1 cellular context compared by ENCODE assay signal in the genomic region with DNA sequence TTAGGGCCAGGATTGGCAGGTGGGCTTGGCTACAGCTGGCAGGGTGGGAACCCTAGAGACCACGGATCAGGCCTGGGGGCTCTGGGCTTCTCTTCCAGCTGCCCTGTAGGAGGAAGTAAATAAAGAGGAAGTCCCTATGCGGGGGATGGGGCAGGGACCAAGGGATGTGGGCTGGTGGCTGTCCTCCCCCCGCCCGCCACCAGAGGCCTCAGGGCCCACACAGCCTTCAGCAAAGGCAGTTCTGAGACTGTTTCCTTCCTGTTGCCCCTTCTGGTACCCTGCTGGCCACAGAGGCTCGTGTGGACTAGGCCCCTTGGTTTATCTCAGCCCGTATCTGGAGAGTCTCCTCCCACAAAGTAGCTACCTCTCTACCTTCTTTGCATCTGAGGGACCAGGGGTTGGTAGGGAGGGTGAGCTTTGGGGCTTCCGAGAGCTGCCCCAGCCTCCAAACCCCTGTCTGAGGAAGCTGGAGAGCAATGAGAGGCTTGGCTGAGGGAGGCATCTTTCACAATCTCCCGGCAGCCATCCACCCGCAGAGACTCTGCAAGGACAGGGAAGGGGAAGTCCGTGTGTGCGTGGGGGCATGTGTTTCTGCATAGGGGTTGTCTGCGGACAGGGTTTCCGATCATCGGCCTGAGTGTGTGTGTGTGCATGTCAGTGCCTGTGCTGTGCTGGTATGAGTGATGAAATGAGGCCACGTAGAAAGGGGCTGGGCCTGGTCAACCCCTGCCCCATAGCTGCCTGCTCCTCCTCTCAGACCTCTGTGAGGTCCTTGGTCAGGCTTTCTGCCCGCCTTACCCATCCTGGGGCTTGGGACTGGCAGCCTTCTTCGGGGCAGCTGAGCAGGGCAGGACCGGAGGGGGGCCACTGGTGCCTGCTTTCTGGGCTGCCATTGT.
TF ChIP-seq lines count a peak whose summit lies in the region.

No MANE protein-coding gene starts in this region.

TF ChIP-seq in GM12878, 131 proteins besides CTCF, POLR2A, EP300 and RAD21 (continued from another document and continues in another):
- TF ChIP-seq, protein P1, sequence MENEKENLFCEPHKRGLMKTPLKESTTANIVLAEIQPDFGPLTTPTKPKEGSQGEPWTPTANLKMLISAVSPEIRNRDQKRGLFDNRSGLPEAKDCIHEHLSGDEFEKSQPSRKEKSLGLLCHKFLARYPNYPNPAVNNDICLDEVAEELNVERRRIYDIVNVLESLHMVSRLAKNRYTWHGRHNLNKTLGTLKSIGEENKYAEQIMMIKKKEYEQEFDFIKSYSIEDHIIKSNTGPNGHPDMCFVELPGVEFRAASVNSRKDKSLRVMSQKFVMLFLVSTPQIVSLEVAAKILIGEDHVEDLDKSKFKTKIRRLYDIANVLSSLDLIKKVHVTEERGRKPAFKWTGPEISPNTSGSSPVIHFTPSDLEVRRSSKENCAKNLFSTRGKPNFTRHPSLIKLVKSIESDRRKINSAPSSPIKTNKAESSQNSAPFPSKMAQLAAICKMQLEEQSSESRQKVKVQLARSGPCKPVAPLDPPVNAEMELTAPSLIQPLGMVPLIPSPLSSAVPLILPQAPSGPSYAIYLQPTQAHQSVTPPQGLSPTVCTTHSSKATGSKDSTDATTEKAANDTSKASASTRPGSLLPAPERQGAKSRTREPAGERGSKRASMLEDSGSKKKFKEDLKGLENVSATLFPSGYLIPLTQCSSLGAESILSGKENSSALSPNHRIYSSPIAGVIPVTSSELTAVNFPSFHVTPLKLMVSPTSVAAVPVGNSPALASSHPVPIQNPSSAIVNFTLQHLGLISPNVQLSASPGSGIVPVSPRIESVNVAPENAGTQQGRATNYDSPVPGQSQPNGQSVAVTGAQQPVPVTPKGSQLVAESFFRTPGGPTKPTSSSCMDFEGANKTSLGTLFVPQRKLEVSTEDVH (IDR thresholded peaks at IDR 0.05; ENCODE audit: low read depth, partially characterized antibody), result no peak
- TF ChIP-seq NR2C2 (IDR thresholded peaks at IDR 0.05; ENCODE audit: borderline replicate concordance, control insufficient read depth, insufficient read length, low read depth), result no peak
- TF ChIP-seq ZNF217 (IDR thresholded peaks at IDR 0.05), result peak; percentile 31; the same call in 1 of the 2 replicates
- TF ChIP-seq CREM (IDR thresholded peaks at IDR 0.05; ENCODE audit: low read depth), result peak; percentile 73; the same call in 1 of the 2 replicates
- TF ChIP-seq NR2F1 (conservative IDR thresholded peaks at IDR 0.05), result peak; percentile 43; the same call in 1 of the 2 replicates
- TF ChIP-seq, protein P2, sequence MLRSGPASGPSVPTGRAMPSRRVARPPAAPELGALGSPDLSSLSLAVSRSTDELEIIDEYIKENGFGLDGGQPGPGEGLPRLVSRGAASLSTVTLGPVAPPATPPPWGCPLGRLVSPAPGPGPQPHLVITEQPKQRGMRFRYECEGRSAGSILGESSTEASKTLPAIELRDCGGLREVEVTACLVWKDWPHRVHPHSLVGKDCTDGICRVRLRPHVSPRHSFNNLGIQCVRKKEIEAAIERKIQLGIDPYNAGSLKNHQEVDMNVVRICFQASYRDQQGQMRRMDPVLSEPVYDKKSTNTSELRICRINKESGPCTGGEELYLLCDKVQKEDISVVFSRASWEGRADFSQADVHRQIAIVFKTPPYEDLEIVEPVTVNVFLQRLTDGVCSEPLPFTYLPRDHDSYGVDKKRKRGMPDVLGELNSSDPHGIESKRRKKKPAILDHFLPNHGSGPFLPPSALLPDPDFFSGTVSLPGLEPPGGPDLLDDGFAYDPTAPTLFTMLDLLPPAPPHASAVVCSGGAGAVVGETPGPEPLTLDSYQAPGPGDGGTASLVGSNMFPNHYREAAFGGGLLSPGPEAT (IDR thresholded peaks at IDR 0.05; ENCODE audit: low read depth), result peak; percentile 75
- peak; percentile 81 for TF ChIP-seq TBL1XR1 (IDR thresholded peaks at IDR 0.05; ENCODE audit: low read depth, low read length)
- no peak for TF ChIP-seq GABPA (IDR thresholded peaks at IDR 0.05; ENCODE audit: low read depth)
- TF ChIP-seq ETV6 (conservative IDR thresholded peaks at IDR 0.05 in 1 of 2, IDR thresholded peaks at IDR 0.05 in 1 of 2; ENCODE audit: borderline replicate concordance in 1 of 2, low read depth in 1 of 2), result peak in 1 of 2 experiments; percentile 94; a peak in 2 of 4 replicates
- peak; percentile 53 to 75 for TF ChIP-seq BHLHE40 (IDR thresholded peaks at IDR 0.05; ENCODE audit: borderline replicate concordance in 1 of 2, low read depth in 2 of 2, low read length in 1 of 2)
- no peak for TF ChIP-seq NFXL1 (IDR thresholded peaks at IDR 0.05; ENCODE audit: borderline replicate concordance)
- TF ChIP-seq SMARCA5 (IDR thresholded peaks at IDR 0.05), result peak; percentile 77
- TF ChIP-seq, protein P3, sequence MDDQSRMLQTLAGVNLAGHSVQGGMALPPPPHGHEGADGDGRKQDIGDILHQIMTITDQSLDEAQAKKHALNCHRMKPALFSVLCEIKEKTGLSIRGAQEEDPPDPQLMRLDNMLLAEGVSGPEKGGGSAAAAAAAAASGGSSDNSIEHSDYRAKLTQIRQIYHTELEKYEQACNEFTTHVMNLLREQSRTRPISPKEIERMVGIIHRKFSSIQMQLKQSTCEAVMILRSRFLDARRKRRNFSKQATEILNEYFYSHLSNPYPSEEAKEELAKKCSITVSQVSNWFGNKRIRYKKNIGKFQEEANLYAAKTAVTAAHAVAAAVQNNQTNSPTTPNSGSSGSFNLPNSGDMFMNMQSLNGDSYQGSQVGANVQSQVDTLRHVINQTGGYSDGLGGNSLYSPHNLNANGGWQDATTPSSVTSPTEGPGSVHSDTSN (IDR thresholded peaks at IDR 0.05; ENCODE audit: insufficient replicate concordance, low read depth, low read length), result peak; percentile 63
- TF ChIP-seq YBX1 (IDR thresholded peaks at IDR 0.05), result no peak
- peak; percentile 58; the same call in 1 of the 2 replicates for TF ChIP-seq MXI1 (IDR thresholded peaks at IDR 0.05; ENCODE audit: low read depth, low read length)
- no peak for TF ChIP-seq NFYA (IDR thresholded peaks at IDR 0.05; ENCODE audit: borderline replicate concordance, low read depth, low read length)
- no peak for TF ChIP-seq SREBF1 (IDR thresholded peaks at IDR 0.05; ENCODE audit: low read length)
- TF ChIP-seq TCF12 (IDR thresholded peaks at IDR 0.05; ENCODE audit: low read depth, low read length), result peak; percentile 74; the same call in 1 of the 2 replicates
- peak; percentile 35; the same call in 1 of the 2 replicates for TF ChIP-seq HCFC1 (IDR thresholded peaks at IDR 0.05; ENCODE audit: low read length)
- peak; percentile 74 for TF ChIP-seq RELA (IDR thresholded peaks at IDR 0.05; ENCODE audit: borderline replicate concordance, partially characterized antibody)
- TF ChIP-seq JUND (IDR thresholded peaks at IDR 0.05; ENCODE audit: low read depth, low read length), result 0 out of 2 replicates have a peak, but pooled peaks have one; percentile 5
- TF ChIP-seq EGR1 (IDR thresholded peaks at IDR 0.05; ENCODE audit: borderline replicate concordance in 1 of 2, low read depth in 2 of 2, low read length in 2 of 2), result peak in 1 of 2 experiments; percentile 91; a peak in 2 of 3 replicates
- TF ChIP-seq GATAD2B (conservative IDR thresholded peaks at IDR 0.05; ENCODE audit: low read depth), result peak; percentile 86
- peak; percentile 69 for TF ChIP-seq SP1 (IDR thresholded peaks at IDR 0.05; ENCODE audit: low read depth, low read length)
- peak; percentile 37; the same call in 1 of the 2 replicates for TF ChIP-seq YY1 (IDR thresholded peaks at IDR 0.05; ENCODE audit: low read depth, low read length)
- no peak for TF ChIP-seq KAT2A (conservative IDR thresholded peaks at IDR 0.05; ENCODE audit: control insufficient read depth, low read depth, low read length)
- TF ChIP-seq SMC3 (IDR thresholded peaks at IDR 0.05; ENCODE audit: borderline replicate concordance, low read length), result peak; percentile 30; the same call in 1 of the 2 replicates
- TF ChIP-seq CBFB (IDR thresholded peaks at IDR 0.05; ENCODE audit: low read depth), result peak; percentile 27; the same call in 1 of the 2 replicates
- 0 out of 4 replicates have a peak, but pooled peaks of 1 of the 2 experiments have one; percentile 37 for TF ChIP-seq SRF (IDR thresholded peaks at IDR 0.05; ENCODE audit: low read depth in 2 of 2, low read length in 2 of 2)
- 0 out of 2 replicates have a peak, but pooled peaks have one; percentile 13 for TF ChIP-seq RB1 (IDR thresholded peaks at IDR 0.05; ENCODE audit: borderline replicate concordance)
- TF ChIP-seq, protein P4, sequence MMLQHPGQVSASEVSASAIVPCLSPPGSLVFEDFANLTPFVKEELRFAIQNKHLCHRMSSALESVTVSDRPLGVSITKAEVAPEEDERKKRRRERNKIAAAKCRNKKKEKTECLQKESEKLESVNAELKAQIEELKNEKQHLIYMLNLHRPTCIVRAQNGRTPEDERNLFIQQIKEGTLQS (IDR thresholded peaks at IDR 0.05; ENCODE audit: borderline replicate concordance, extremely low read depth, low read depth, low read length), result no peak
- peak; percentile 54; the same call in 1 of the 2 replicates for TF ChIP-seq MTA2 (IDR thresholded peaks at IDR 0.05; ENCODE audit: low read depth)
- 0 out of 2 replicates have a peak, but pooled peaks have one; percentile 79 for TF ChIP-seq WRNIP1 (IDR thresholded peaks at IDR 0.05; ENCODE audit: borderline replicate concordance, low read depth, low read length)
- TF ChIP-seq, protein P5, sequence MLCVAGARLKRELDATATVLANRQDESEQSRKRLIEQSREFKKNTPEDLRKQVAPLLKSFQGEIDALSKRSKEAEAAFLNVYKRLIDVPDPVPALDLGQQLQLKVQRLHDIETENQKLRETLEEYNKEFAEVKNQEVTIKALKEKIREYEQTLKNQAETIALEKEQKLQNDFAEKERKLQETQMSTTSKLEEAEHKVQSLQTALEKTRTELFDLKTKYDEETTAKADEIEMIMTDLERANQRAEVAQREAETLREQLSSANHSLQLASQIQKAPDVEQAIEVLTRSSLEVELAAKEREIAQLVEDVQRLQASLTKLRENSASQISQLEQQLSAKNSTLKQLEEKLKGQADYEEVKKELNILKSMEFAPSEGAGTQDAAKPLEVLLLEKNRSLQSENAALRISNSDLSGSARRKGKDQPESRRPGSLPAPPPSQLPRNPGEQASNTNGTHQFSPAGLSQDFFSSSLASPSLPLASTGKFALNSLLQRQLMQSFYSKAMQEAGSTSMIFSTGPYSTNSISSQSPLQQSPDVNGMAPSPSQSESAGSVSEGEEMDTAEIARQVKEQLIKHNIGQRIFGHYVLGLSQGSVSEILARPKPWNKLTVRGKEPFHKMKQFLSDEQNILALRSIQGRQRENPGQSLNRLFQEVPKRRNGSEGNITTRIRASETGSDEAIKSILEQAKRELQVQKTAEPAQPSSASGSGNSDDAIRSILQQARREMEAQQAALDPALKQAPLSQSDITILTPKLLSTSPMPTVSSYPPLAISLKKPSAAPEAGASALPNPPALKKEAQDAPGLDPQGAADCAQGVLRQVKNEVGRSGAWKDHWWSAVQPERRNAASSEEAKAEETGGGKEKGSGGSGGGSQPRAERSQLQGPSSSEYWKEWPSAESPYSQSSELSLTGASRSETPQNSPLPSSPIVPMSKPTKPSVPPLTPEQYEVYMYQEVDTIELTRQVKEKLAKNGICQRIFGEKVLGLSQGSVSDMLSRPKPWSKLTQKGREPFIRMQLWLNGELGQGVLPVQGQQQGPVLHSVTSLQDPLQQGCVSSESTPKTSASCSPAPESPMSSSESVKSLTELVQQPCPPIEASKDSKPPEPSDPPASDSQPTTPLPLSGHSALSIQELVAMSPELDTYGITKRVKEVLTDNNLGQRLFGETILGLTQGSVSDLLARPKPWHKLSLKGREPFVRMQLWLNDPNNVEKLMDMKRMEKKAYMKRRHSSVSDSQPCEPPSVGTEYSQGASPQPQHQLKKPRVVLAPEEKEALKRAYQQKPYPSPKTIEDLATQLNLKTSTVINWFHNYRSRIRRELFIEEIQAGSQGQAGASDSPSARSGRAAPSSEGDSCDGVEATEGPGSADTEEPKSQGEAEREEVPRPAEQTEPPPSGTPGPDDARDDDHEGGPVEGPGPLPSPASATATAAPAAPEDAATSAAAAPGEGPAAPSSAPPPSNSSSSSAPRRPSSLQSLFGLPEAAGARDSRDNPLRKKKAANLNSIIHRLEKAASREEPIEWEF (IDR thresholded peaks at IDR 0.05; ENCODE audit: insufficient replicate concordance, low read depth, low read length), result no peak
- TF ChIP-seq, protein P6, sequence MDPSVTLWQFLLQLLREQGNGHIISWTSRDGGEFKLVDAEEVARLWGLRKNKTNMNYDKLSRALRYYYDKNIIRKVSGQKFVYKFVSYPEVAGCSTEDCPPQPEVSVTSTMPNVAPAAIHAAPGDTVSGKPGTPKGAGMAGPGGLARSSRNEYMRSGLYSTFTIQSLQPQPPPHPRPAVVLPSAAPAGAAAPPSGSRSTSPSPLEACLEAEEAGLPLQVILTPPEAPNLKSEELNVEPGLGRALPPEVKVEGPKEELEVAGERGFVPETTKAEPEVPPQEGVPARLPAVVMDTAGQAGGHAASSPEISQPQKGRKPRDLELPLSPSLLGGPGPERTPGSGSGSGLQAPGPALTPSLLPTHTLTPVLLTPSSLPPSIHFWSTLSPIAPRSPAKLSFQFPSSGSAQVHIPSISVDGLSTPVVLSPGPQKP (IDR thresholded peaks at IDR 0.05; ENCODE audit: low read depth, low read length), result peak; percentile 53; the same call in 1 of the 2 replicates
- TF ChIP-seq, protein P7, sequence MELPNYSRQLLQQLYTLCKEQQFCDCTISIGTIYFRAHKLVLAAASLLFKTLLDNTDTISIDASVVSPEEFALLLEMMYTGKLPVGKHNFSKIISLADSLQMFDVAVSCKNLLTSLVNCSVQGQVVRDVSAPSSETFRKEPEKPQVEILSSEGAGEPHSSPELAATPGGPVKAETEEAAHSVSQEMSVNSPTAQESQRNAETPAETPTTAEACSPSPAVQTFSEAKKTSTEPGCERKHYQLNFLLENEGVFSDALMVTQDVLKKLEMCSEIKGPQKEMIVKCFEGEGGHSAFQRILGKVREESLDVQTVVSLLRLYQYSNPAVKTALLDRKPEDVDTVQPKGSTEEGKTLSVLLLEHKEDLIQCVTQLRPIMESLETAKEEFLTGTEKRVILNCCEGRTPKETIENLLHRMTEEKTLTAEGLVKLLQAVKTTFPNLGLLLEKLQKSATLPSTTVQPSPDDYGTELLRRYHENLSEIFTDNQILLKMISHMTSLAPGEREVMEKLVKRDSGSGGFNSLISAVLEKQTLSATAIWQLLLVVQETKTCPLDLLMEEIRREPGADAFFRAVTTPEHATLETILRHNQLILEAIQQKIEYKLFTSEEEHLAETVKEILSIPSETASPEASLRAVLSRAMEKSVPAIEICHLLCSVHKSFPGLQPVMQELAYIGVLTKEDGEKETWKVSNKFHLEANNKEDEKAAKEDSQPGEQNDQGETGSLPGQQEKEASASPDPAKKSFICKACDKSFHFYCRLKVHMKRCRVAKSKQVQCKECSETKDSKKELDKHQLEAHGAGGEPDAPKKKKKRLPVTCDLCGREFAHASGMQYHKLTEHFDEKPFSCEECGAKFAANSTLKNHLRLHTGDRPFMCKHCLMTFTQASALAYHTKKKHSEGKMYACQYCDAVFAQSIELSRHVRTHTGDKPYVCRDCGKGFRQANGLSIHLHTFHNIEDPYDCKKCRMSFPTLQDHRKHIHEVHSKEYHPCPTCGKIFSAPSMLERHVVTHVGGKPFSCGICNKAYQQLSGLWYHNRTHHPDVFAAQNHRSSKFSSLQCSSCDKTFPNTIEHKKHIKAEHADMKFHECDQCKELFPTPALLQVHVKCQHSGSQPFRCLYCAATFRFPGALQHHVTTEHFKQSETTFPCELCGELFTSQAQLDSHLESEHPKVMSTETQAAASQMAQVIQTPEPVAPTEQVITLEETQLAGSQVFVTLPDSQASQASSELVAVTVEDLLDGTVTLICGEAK (IDR thresholded peaks at IDR 0.05; ENCODE audit: borderline replicate concordance), result peak; percentile 9; the same call in 1 of the 2 replicates
- TF ChIP-seq ZSCAN29 (IDR thresholded peaks at IDR 0.05), result peak; percentile 39; the same call in 1 of the 2 replicates
- peak; percentile 80; the same call in 2 of the 3 replicates for TF ChIP-seq POU2F2 (IDR thresholded peaks at IDR 0.05; ENCODE audit: borderline replicate concordance, low read depth, low read length)
- TF ChIP-seq CREB1 (IDR thresholded peaks at IDR 0.05; ENCODE audit: low read depth), result no peak
- TF ChIP-seq STAT3 (IDR thresholded peaks at IDR 0.05; ENCODE audit: low read depth, low read length), result no peak
